1 cellular context compared by ENCODE assay signal in genomic region chr6:3031857-3032256, GRCh38.
TF ChIP-seq lines count a peak whose summit lies in the region.

No MANE protein-coding gene starts in this region.

TF ChIP-seq in HepG2, 621 proteins besides CTCF, POLR2A, EP300 and RAD21 (continued from another document):
- TF ChIP-seq HMGXB4 (CRISPR knock-in tag; IDR thresholded peaks at IDR 0.05; ENCODE audit: borderline replicate concordance in 1 of 2, low read depth in 1 of 2) (peak in 1 of 2 experiments; percentile 41; a peak in 1 of 4 replicates), ZNF83 (CRISPR knock-in tag; IDR thresholded peaks at IDR 0.05; ENCODE audit: borderline replicate concordance) (no peak), ARNT2 (CRISPR knock-in tag; IDR thresholded peaks at IDR 0.05; ENCODE audit: low read depth) (0 out of 2 replicates have a peak, but pooled peaks have one; percentile 37), NRL (CRISPR knock-in tag; IDR thresholded peaks at IDR 0.05; ENCODE audit: borderline replicate concordance) (no peak), TBL1XR1 (IDR thresholded peaks at IDR 0.05; ENCODE audit: borderline replicate concordance, low read length, partially characterized antibody) (no peak), PCBP1 (IDR thresholded peaks at IDR 0.05; ENCODE audit: borderline replicate concordance, low read depth, low read length) (no peak), CBX5 (CRISPR knock-in tag; IDR thresholded peaks at IDR 0.05; ENCODE audit: borderline replicate concordance) (no peak), ZGPAT (CRISPR knock-in tag; IDR thresholded peaks at IDR 0.05) (no peak), MED8 (CRISPR knock-in tag; IDR thresholded peaks at IDR 0.05; ENCODE audit: insufficient replicate concordance) (no peak), SMAD9 (CRISPR knock-in tag; IDR thresholded peaks at IDR 0.05) (no peak), CREB3 (CRISPR knock-in tag; IDR thresholded peaks at IDR 0.05) (no peak), STAG1 (CRISPR knock-in tag; IDR thresholded peaks at IDR 0.05) (peak; percentile 81), POGK (CRISPR knock-in tag; conservative IDR thresholded peaks at IDR 0.05) (no peak)
